Comparison of ENCODE assay signal across 9 cellular contexts in genomic region chr6:44475779-44476434, GRCh38.
DNase-seq lines count a peak whose midpoint lies in the region; ATAC-seq and TF ChIP-seq lines count a peak whose summit lies in the region.
"Had no signal": no experiment of that assay in that cellular context is flagged by ENCODE, and none has a peak within 500 bp of the region (broad histone marks: within the 10 kb centered on the region; RNA-seq: fewer than 3 reads in every experiment).

No MANE protein-coding gene starts in this region.

- H3K27me3 Mint-ChIP-seq in activated T-helper 1 cell treated with anti-CD3 and anti-CD28 coated beads, Interleukin-12 subunit alpha, Interleukin-12 subunit beta, Interleukin-2, Interleukin-4 antibody, amounts not matched to agents 30 ng/mL and 10 ng/mL and 1 ng/mL, durations not matched to agents 14 hours and 24 hours and 36 hours (ENCODE audit: insufficient read depth), result peaks cover 13% of the 10 kb centered on the region
- H3K27me3 Mint-ChIP-seq: activated naive CD8-positive, alpha-beta T cell had no signal

- no peaks in the 10 kb centered on the region for H3K79me2 ChIP-seq in KMS-11 (ENCODE audit: insufficient read depth, low read depth)

- H3K9me3 Mint-ChIP-seq in activated T-helper 1 cell treated with anti-CD3 and anti-CD28 coated beads, Interleukin-12 subunit alpha, Interleukin-12 subunit beta, Interleukin-2, Interleukin-4 antibody, amounts not matched to agents 30 ng/mL and 10 ng/mL and 1 ng/mL, durations not matched to agents 14 hours and 24 hours and 36 hours, result no peaks in the 10 kb centered on the region

- no peak overlapping the region for H3K4me3 ChIP-seq in KMS-11 (IDR thresholded peaks at IDR 0.05; ENCODE audit: insufficient read depth, low read depth, low read length)
- no peak overlapping the region for H3K4me3 ChIP-seq in Peyer's patch
- no peak overlapping the region for H3K4me3 ChIP-seq in foreskin fibroblast (ENCODE audit: low read depth in 1 of 2, low read length in 2 of 2)
- no peak overlapping the region for H3K4me3 ChIP-seq in testis

- H3K27ac ChIP-seq in KMS-11 (no peak overlapping the region), Peyer's patch (no peak overlapping the region), testis (no peak overlapping the region)

- TF ChIP-seq POLR2A in Peyer's patch (IDR thresholded peaks at IDR 0.05), result no peak
- no peak for TF ChIP-seq POLR2A in testis (IDR thresholded peaks at IDR 0.05)

- H3K36me3 ChIP-seq in KMS-11 (ENCODE audit: insufficient read depth), result no peaks in the 10 kb centered on the region
- H3K36me3 ChIP-seq in Peyer's patch, result no peaks in the 10 kb centered on the region
- H3K36me3 ChIP-seq in testis (ENCODE audit: low read depth, missing control alignments), result no peaks in the 10 kb centered on the region

- H3K27ac Mint-ChIP-seq in activated T-helper 1 cell treated with anti-CD3 and anti-CD28 coated beads, Interleukin-12 subunit alpha, Interleukin-12 subunit beta, Interleukin-2, Interleukin-4 antibody, amounts not matched to agents 30 ng/mL and 10 ng/mL and 1 ng/mL, durations not matched to agents 14 hours and 24 hours and 36 hours, result no peak overlapping the region
- H3K27ac Mint-ChIP-seq: activated naive CD8-positive, alpha-beta T cell had no signal

- 37 to 44% methylated on average over 12 to 23 of the region's 23 CpGs for WGBS in testis, 2 donors

- intact Hi-C loops in activated T-helper 1 cell treated with anti-CD3 and anti-CD28 coated beads, Interleukin-12 subunit alpha, Interleukin-12 subunit beta, Interleukin-2, Interleukin-4 antibody, amounts not matched to agents 30 ng/mL and 10 ng/mL and 1 ng/mL, durations not matched to agents 14 hours and 24 hours and 36 hours (cut with micrococcal nuclease), result loop anchor here (1.0 to 5.0 kb wide), 5 partner anchors 117 to 1446 kb away; no protein-coding TSS in a partner anchor
- intact Hi-C loops in testis (cut with DNase I; ENCODE audit: low total_unique reads), result no loop called here

- peak overlapping the region; percentile 92 for H2AFZ ChIP-seq in KMS-11 (ENCODE audit: low read depth)

- H3K36me3 Mint-ChIP-seq in activated T-helper 1 cell treated with anti-CD3 and anti-CD28 coated beads, Interleukin-12 subunit alpha, Interleukin-12 subunit beta, Interleukin-2, Interleukin-4 antibody, amounts not matched to agents 30 ng/mL and 10 ng/mL and 1 ng/mL, durations not matched to agents 14 hours and 24 hours and 36 hours (ENCODE audit: low read depth), result no peaks in the 10 kb centered on the region
- H3K36me3 Mint-ChIP-seq: activated naive CD8-positive, alpha-beta T cell had no signal

- H3K4me3 Mint-ChIP-seq in activated T-helper 1 cell treated with anti-CD3 and anti-CD28 coated beads, Interleukin-12 subunit alpha, Interleukin-12 subunit beta, Interleukin-2, Interleukin-4 antibody, amounts not matched to agents 30 ng/mL and 10 ng/mL and 1 ng/mL, durations not matched to agents 14 hours and 24 hours and 36 hours, result no peak overlapping the region
- H3K4me3 Mint-ChIP-seq: activated naive CD8-positive, alpha-beta T cell had no signal

- no peaks in the 10 kb centered on the region for H3K4me1 Mint-ChIP-seq in activated T-helper 1 cell treated with anti-CD3 and anti-CD28 coated beads, Interleukin-12 subunit alpha, Interleukin-12 subunit beta, Interleukin-2, Interleukin-4 antibody, amounts not matched to agents 30 ng/mL and 10 ng/mL and 1 ng/mL, durations not matched to agents 14 hours and 24 hours and 36 hours (ENCODE audit: low read depth)

- TF ChIP-seq CTCF in KMS-11 (conservative IDR thresholded peaks at IDR 0.05; ENCODE audit: low read depth, low read length) (peak; percentile 89), Peyer's patch (IDR thresholded peaks at IDR 0.05) (peak; percentile 59 to 92 (median 90)), foreskin fibroblast (IDR thresholded peaks at IDR 0.05; ENCODE audit: low read depth, low read length) (peak; percentile 92), testis (IDR thresholded peaks at IDR 0.05) (peak; percentile 87 to 94 (median 92))

- H3K4me1 ChIP-seq in KMS-11 (ENCODE audit: low read depth, poor library complexity, severe bottlenecking) (peaks cover 16% of the 10 kb centered on the region), Peyer's patch (peaks cover 0 to 5% (median 0%) of the 10 kb centered on the region in 4 donors), testis (peaks cover 10% of the 10 kb centered on the region)

- DNase-seq in COLO829 (ENCODE audit: low spot score) (peak; percentile 91), Peyer's patch (peak; percentile 56 to 86 (median 85)), foreskin fibroblast (peak; percentile 66 to 91), occipital lobe (lab: John Stamatoyannopoulos, UW) (peak; percentile 83), testis (peak; percentile 81)
- peak; percentile 61 for DNase-seq in activated T-helper 1 cell treated with anti-CD3 and anti-CD28 coated beads, Interleukin-12 subunit alpha, Interleukin-12 subunit beta, Interleukin-2, Interleukin-4 antibody, amounts not matched to agents 30 ng/mL and 10 ng/mL and 1 ng/mL, durations not matched to agents 14 hours and 24 hours and 36 hours (ENCODE audit: low spot score)

- no peaks in the 10 kb centered on the region for H4K20me1 ChIP-seq in KMS-11 (ENCODE audit: insufficient read depth)

- peak; percentile 60 for ATAC-seq in GM21423 (IDR thresholded peaks at IDR 0.05; ENCODE audit: unreplicated experiment)

- H3K9me3 ChIP-seq in Peyer's patch (no peaks in the 10 kb centered on the region), testis (no peaks in the 10 kb centered on the region)

- peak overlapping the region; percentile 59; the same call in 1 of the 2 replicates for H3K9ac ChIP-seq in KMS-11

- peak overlapping the region; percentile 63 for H3K4me2 ChIP-seq in KMS-11

- H3K27me3 ChIP-seq in KMS-11 (ENCODE audit: insufficient read depth, low read depth) (no peaks in the 10 kb centered on the region), Peyer's patch (no peaks in the 10 kb centered on the region), testis (no peaks in the 10 kb centered on the region)
